ENCODE assay signal across 16 cellular contexts in the genomic region with DNA sequence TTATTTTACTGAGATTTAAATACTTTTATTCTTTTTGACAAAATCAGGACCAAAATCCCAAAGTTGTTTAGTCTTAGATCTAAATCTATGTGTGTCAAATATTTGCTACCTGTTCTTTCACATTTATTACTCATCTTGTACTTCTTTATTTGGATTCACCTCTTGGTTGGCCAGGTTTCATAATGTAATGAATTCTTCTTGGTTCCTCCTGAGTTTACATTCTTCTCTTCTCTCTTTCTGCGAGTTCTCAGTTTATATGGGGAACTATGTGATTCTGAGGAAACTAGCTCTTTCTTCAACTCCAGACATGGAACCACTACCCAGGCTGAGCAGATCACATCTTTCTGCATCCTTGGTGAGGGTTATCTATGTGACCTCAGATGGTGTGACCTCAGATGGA. TPM values are rescaled to one million over a fixed set of nuclear protein-coding genes. Genes with fewer than 3 reads are reported as not detected.
DNase-seq lines count a peak whose midpoint lies in the region; ATAC-seq and TF ChIP-seq lines count a peak whose summit lies in the region.
"Had no signal": no experiment of that assay in that cellular context is flagged by ENCODE, and none has a peak within 500 bp of the region (broad histone marks: within the 10 kb centered on the region; RNA-seq: fewer than 3 reads in every experiment).

No MANE protein-coding gene starts in this region.

- no peaks in the 10 kb centered on the region for H4K20me1 ChIP-seq in OCI-LY3 (ENCODE audit: insufficient read depth, low read length)
- H4K20me1 ChIP-seq in neural progenitor cell (ENCODE audit: low read depth): no peaks in the 10 kb centered on the region
- H4K20me1 ChIP-seq: BLaER1 treated with 17β-estradiol and CSF1 and Interleukin-3, amounts not matched to agents 10 nM and 100 nM had no signal

- TF ChIP-seq CTCF in OCI-LY3 (IDR thresholded peaks at IDR 0.05; ENCODE audit: low read depth, low read length): no peak
- TF ChIP-seq CTCF in neural progenitor cell (IDR thresholded peaks at IDR 0.05): no peak
- no peak for TF ChIP-seq CTCF in esophagus squamous epithelium (IDR thresholded peaks at IDR 0.05)

- TF ChIP-seq POLR2A in esophagus squamous epithelium (IDR thresholded peaks at IDR 0.05): no peak

- peaks cover 16% of the 10 kb centered on the region for H3K9me3 Mint-ChIP-seq in neural progenitor cell
- H3K9me3 Mint-ChIP-seq: H9 had no signal

- H3K4me3 ChIP-seq in OCI-LY3 (ENCODE audit: low read length) (no peak overlapping the region), neural progenitor cell (no peak overlapping the region), esophagus squamous epithelium (no peak overlapping the region)
- H3K4me3 ChIP-seq: BLaER1 treated with 17β-estradiol and CSF1 and Interleukin-3, amounts not matched to agents 10 nM and 100 nM had no signal

- DNase-seq in CD1c-positive myeloid dendritic cell (ENCODE audit: extremely low spot score) (peak; percentile 34), neural progenitor cell (ENCODE audit: low spot score) (no peak), esophagus squamous epithelium (lab: John Stamatoyannopoulos, UW) (no peak)
- DNase-seq: Caco-2; CD4-positive, alpha-beta T cell; DMS79 treated with DMSO at 0.1 percent for 48 hours; GF-D8; H9 had no signal

- H3K4me1 ChIP-seq in OCI-LY3 (ENCODE audit: low read length) (peaks cover 21% of the 10 kb centered on the region), neural progenitor cell (peaks cover 15% of the 10 kb centered on the region), esophagus squamous epithelium (peaks cover 0 to 34% (median 7%) of the 10 kb centered on the region in 3 donors)

- H3K79me2 ChIP-seq in OCI-LY3 (ENCODE audit: low read length): no peaks in the 10 kb centered on the region
- H3K79me2 ChIP-seq in neural progenitor cell (ENCODE audit: low read depth): no peaks in the 10 kb centered on the region

- 50 to 69% methylated on average over 1 of the region's 1 CpG for WGBS in esophagus squamous epithelium, 2 donors

- H3K4me3 Mint-ChIP-seq in neural progenitor cell: no peak overlapping the region
- H3K4me3 Mint-ChIP-seq: B cell; CD4-positive, alpha-beta T cell; H9; IgD-negative memory B cell had no signal

- H3K4me2 ChIP-seq in OCI-LY3 (ENCODE audit: low read length) (peak overlapping the region; percentile 52), neural progenitor cell (no peak overlapping the region)
- H3K4me2 ChIP-seq: BLaER1 treated with 17β-estradiol and CSF1 and Interleukin-3, amounts not matched to agents 10 nM and 100 nM had no signal

- H3K27ac Mint-ChIP-seq in neural progenitor cell: no peak overlapping the region
- H3K27ac Mint-ChIP-seq: B cell; CD4-positive, alpha-beta T cell; H9; IgD-negative memory B cell had no signal

- H3K36me3 ChIP-seq in OCI-LY3 (replicated peaks; ENCODE audit: low read depth, low read length) (no peaks in the 10 kb centered on the region), neural progenitor cell (no peaks in the 10 kb centered on the region), esophagus squamous epithelium (no peaks in the 10 kb centered on the region)
- H3K36me3 ChIP-seq: BLaER1 treated with 17β-estradiol and CSF1 and Interleukin-3, amounts not matched to agents 10 nM and 100 nM had no signal

- peaks cover 20% of the 10 kb centered on the region for H3K4me1 Mint-ChIP-seq in neural progenitor cell

- ATAC-seq in GM18868 (IDR thresholded peaks at IDR 0.05; ENCODE audit: unreplicated experiment) (no peak), GM19455 (IDR thresholded peaks at IDR 0.05; ENCODE audit: unreplicated experiment) (no peak)

- H3F3A ChIP-seq in neural progenitor cell (ENCODE audit: low read depth): peaks cover 3% of the 10 kb centered on the region

- H3K27me3 ChIP-seq in OCI-LY3 (ENCODE audit: low read depth, low read length): no peaks in the 10 kb centered on the region; the same call in 1 of the 2 replicates
- no peaks in the 10 kb centered on the region for H3K27me3 ChIP-seq in neural progenitor cell
- peaks cover 0 to 3% (median 0%) of the 10 kb centered on the region in 4 donors for H3K27me3 ChIP-seq in esophagus squamous epithelium
- H3K27me3 ChIP-seq: BLaER1 treated with 17β-estradiol and CSF1 and Interleukin-3, amounts not matched to agents 10 nM and 100 nM had no signal

- no peak overlapping the region for H2AFZ ChIP-seq in OCI-LY3 (ENCODE audit: low read depth, low read length)
- H2AFZ ChIP-seq in neural progenitor cell (replicated peaks): peak overlapping the region; percentile 63

- H3K27me3 Mint-ChIP-seq in neural progenitor cell (ENCODE audit: insufficient read depth, low read depth): no peaks in the 10 kb centered on the region

- H3K36me3 Mint-ChIP-seq in neural progenitor cell: no peaks in the 10 kb centered on the region
- H3K36me3 Mint-ChIP-seq: IgD-negative memory B cell had no signal

- H3K9me3 ChIP-seq in OCI-LY3 (ENCODE audit: insufficient read depth, low read length) (no peaks in the 10 kb centered on the region), neural progenitor cell (ENCODE audit: low read depth) (no peaks in the 10 kb centered on the region), esophagus squamous epithelium (no peaks in the 10 kb centered on the region)
- H3K9me3 ChIP-seq: BLaER1 treated with 17β-estradiol and CSF1 and Interleukin-3, amounts not matched to agents 10 nM and 100 nM; Caco-2 had no signal

- no peak overlapping the region for H3K9ac ChIP-seq in OCI-LY3 (ENCODE audit: low read length)
- H3K9ac ChIP-seq in neural progenitor cell: no peak overlapping the region
- H3K9ac ChIP-seq: BLaER1 treated with 17β-estradiol and CSF1 and Interleukin-3, amounts not matched to agents 10 nM and 100 nM had no signal

- intact Hi-C loops in esophagus squamous epithelium (cut with DNase I): no loop called here

- H3K27ac ChIP-seq in OCI-LY3 (ENCODE audit: low read length): no peak overlapping the region
- H3K27ac ChIP-seq in neural progenitor cell: no peak overlapping the region
- no peak overlapping the region for H3K27ac ChIP-seq in esophagus squamous epithelium
- H3K27ac ChIP-seq: BLaER1 treated with 17β-estradiol and CSF1 and Interleukin-3, amounts not matched to agents 10 nM and 100 nM had no signal

RNA-seq across cellular contexts. Expression of a gene that starts 50.2 kb away (rescaled TPM):
- total RNA-seq in neural progenitor cell (ENCODE audit: low replicate concordance) (0.12 TPM in 1 of 2 replicates, not detected in the other), esophagus squamous epithelium (100 to 1,000 TPM; 265 to 388 (median 325) TPM)
- total RNA-seq: A172; B cell; CD4-positive, alpha-beta T cell; H1; H9 had no signal

Comparison
In these comparisons a context has a peak if more than half of its experiments do, and no peak if none do; other contexts are left out.
1. RNA of a gene that starts 50.2 kb away (total RNA-seq): 265 to 388 TPM in esophagus squamous epithelium; 0.12 TPM in neural progenitor cell; every median in the first group is over 100 times any median in the second.